12 cellular contexts compared by ENCODE assay signal in genomic region chr9:73162987-73163763, GRCh38. TPM values are rescaled to one million over a fixed set of nuclear protein-coding genes. Genes with fewer than 3 reads are reported as not detected.
DNase-seq lines count a peak whose midpoint lies in the region; ATAC-seq, FAIRE-seq and TF ChIP-seq lines count a peak whose summit lies in the region.
"Had no signal": no experiment of that assay in that cellular context is flagged by ENCODE, and none has a peak within 500 bp of the region (broad histone marks: within the 10 kb centered on the region; RNA-seq: fewer than 3 reads in every experiment).

No MANE protein-coding gene starts in this region.

- ATAC-seq in GM21360 (IDR thresholded peaks at IDR 0.05; ENCODE audit: unreplicated experiment), result peak; percentile 70
- ATAC-seq in HG03432 (IDR thresholded peaks at IDR 0.05; ENCODE audit: unreplicated experiment), result peak; percentile 39
- ATAC-seq in GM12878, result peak; percentile 70
- peak in 1 of 2 donors; percentile 79 for ATAC-seq in natural killer cell treated with Interleukin-12 subunit alpha and Interleukin-12 subunit beta and Interleukin-15 and Interleukin-18, amount 100 ng/mL, for 72 hours

- H3K36me3 Mint-ChIP-seq in natural killer cell treated with Interleukin-12 subunit alpha and Interleukin-12 subunit beta and Interleukin-15 and Interleukin-18, amount 100 ng/mL, for 72 hours, result peaks cover 18% of the 10 kb centered on the region

- TF ChIP-seq CTCF in GM12878 (IDR thresholded peaks at IDR 0.05 in 2 of 3, conservative IDR thresholded peaks at IDR 0.05 in 1 of 3; ENCODE audit: control insufficient read depth in 2 of 3, extremely low read depth in 1 of 3, insufficient read depth in 1 of 3, low read depth in 3 of 3, low read length in 3 of 3) (no peak), coronary artery (IDR thresholded peaks at IDR 0.05) (no peak)

- H3K4me3 ChIP-seq in GM12878, result no peak overlapping the region
- H3K4me3 ChIP-seq in coronary artery, result no peak overlapping the region

- SMC1A ChIA-PET in GM12878 (lab: Charles Lee; ENCODE audit: uncharacterized antibody, unreplicated experiment), result interaction anchor here (0.6 to 1.0 kb wide), 4 partner anchors 11 to 56 kb away, joined by 3 to 4 read pairs (median 3); no protein-coding TSS in a partner anchor

- peak overlapping the region; percentile 53 to 80 for H3K27ac Mint-ChIP-seq in natural killer cell treated with Interleukin-12 subunit alpha and Interleukin-12 subunit beta and Interleukin-15 and Interleukin-18, amount 100 ng/mL, for 72 hours

- TF ChIP-seq POLR2A in GM12878 (IDR thresholded peaks at IDR 0.05; ENCODE audit: low read depth, low read length), result no peak

- no peaks in the 10 kb centered on the region for H4K20me1 ChIP-seq in GM12878 (ENCODE audit: control insufficient read depth, insufficient read depth)

- peaks cover 24 to 44% of the 10 kb centered on the region in 2 donors for H3K4me1 Mint-ChIP-seq in natural killer cell treated with Interleukin-12 subunit alpha and Interleukin-12 subunit beta and Interleukin-15 and Interleukin-18, amount 100 ng/mL, for 72 hours (ENCODE audit: low read depth in 2 of 2)

- no peaks in the 10 kb centered on the region for H3K36me3 ChIP-seq in GM12878 (ENCODE audit: control insufficient read depth in 2 of 2, insufficient read depth in 2 of 2, low read length in 1 of 2)

- H3K27ac ChIP-seq in GM12878 (ENCODE audit: control insufficient read depth, insufficient read depth), result no peak overlapping the region
- H3K27ac ChIP-seq in coronary artery, result no peak overlapping the region

- H3K9me3 ChIP-seq in GM12878 (replicated peaks; ENCODE audit: control insufficient read depth, insufficient read depth, low read length), result no peaks in the 10 kb centered on the region

- no peaks in the 10 kb centered on the region for H3K79me2 ChIP-seq in GM12878 (ENCODE audit: control insufficient read depth, insufficient read depth, low read length)

- H3K9ac ChIP-seq in GM12878 (ENCODE audit: control insufficient read depth, insufficient read depth, low read length), result no peak overlapping the region

- no peaks in the 10 kb centered on the region for H3K9me3 Mint-ChIP-seq in natural killer cell treated with Interleukin-12 subunit alpha and Interleukin-12 subunit beta and Interleukin-15 and Interleukin-18, amount 100 ng/mL, for 72 hours

- WGBS in GM12878 (ENCODE audit: insufficient coverage, insufficient replicate concordance, low lambda C conversion rate, missing lambda C conversion rate), result 35% methylated on average over 6 of the region's 6 CpGs

- H3K4me3 Mint-ChIP-seq in natural killer cell treated with Interleukin-12 subunit alpha and Interleukin-12 subunit beta and Interleukin-15 and Interleukin-18, amount 100 ng/mL, for 72 hours, result peak overlapping the region; percentile 59

- in situ Hi-C loops in GM12878 (cut with MboI), result no loop called here

- CTCF ChIA-PET in GM12878 (lab: Yijun Ruan, JAX), result interaction anchor here (1.2 kb wide), 1 partner anchor 14 kb away, joined by 3 read pairs; no protein-coding TSS in a partner anchor

- RAD21 ChIA-PET in GM12878 (lab: Charles Lee; ENCODE audit: unreplicated experiment), result no interaction called here

- no peak for TF ChIP-seq EP300 in GM12878 (IDR thresholded peaks at IDR 0.05; ENCODE audit: borderline replicate concordance in 1 of 2, control insufficient read depth in 1 of 2, low read depth in 2 of 2, low read length in 2 of 2)

- H3K4me2 ChIP-seq in GM12878 (ENCODE audit: control insufficient read depth, insufficient read depth), result no peak overlapping the region

- DNase-seq in GM12878 (ENCODE audit: low read depth, low spot score) (no peak), cerebellar cortex (ENCODE audit: low spot score) (no peak), coronary artery (ENCODE audit: low spot score) (no peak), middle frontal gyrus (ENCODE audit: extremely low spot score, low spot score) (no peak)
- no peak for DNase-seq in natural killer cell treated with Interleukin-12 subunit alpha and Interleukin-12 subunit beta and Interleukin-15 and Interleukin-18, amount 100 ng/mL, for 72 hours (ENCODE audit: low spot score)
- DNase-seq: DMS 273 treated with DMSO at 0.1 percent for 48 hours; effector CD8-positive, alpha-beta T cell; NCI-H2171 treated with DMSO at 0.1 percent for 48 hours; small intestine had no signal

- POLR2A ChIA-PET in GM12878 (lab: Charles Lee), result no interaction called here

- peak overlapping the region; percentile 24; the same call in 1 of the 2 replicates for H2AFZ ChIP-seq in GM12878 (ENCODE audit: control insufficient read depth, low read depth, low read length)

- no TSS peak for BruUV-seq in GM12878 (replicated peaks; lab: Mats Ljungman, UMichigan)

- H3K4me1 ChIP-seq in GM12878 (ENCODE audit: control insufficient read depth, insufficient read depth, low read length), result no peaks in the 10 kb centered on the region

- no peak for TF ChIP-seq RAD21 in GM12878 (IDR thresholded peaks at IDR 0.05; ENCODE audit: insufficient read depth, low read depth, low read length)

- intact Hi-C loops in GM12878 (cut with micrococcal nuclease; ENCODE audit: unreplicated experiment), result no loop called here

- no peaks in the 10 kb centered on the region for H3K27me3 Mint-ChIP-seq in natural killer cell treated with Interleukin-12 subunit alpha and Interleukin-12 subunit beta and Interleukin-15 and Interleukin-18, amount 100 ng/mL, for 72 hours

- H3K27me3 ChIP-seq in GM12878 (replicated peaks in 1 of 2; ENCODE audit: control insufficient read depth in 2 of 2, insufficient read depth in 2 of 2, low read length in 1 of 2), result no peaks in the 10 kb centered on the region; a peak in 1 of 4 replicates

- no peak for FAIRE-seq in GM12878 (lab: Jason Lieb, UNC)
- FAIRE-seq: GM12892 had no signal

TF ChIP-seq in GM12878, 131 proteins besides CTCF, POLR2A, EP300 and RAD21 (continues in another document):
- TF ChIP-seq SKIL (IDR thresholded peaks at IDR 0.05; ENCODE audit: low read depth, poor library complexity, severe bottlenecking), result no peak
- no peak for TF ChIP-seq JUNB (IDR thresholded peaks at IDR 0.05)
- TF ChIP-seq HDAC6 (IDR thresholded peaks at IDR 0.05; ENCODE audit: unreplicated experiment), result no peak
- TF ChIP-seq TCF7 (IDR thresholded peaks at IDR 0.05; ENCODE audit: borderline replicate concordance), result no peak
- no peak for TF ChIP-seq BCL3 (IDR thresholded peaks at IDR 0.05; ENCODE audit: borderline replicate concordance, insufficient read depth, low read depth, low read length, poor library complexity, severe bottlenecking)
- TF ChIP-seq NBN (IDR thresholded peaks at IDR 0.05), result no peak

RNA-seq across cellular contexts. Expression of gene ANXA1, which starts 11.5 kb away (rescaled TPM):
- 1.3 TPM in 1 of 2 replicates, not detected in the other for total RNA-seq in GM12878 (2013; cell fraction: nucleolus; rRNA removed)
- total RNA-seq in GM12878 (2014; rRNA removed), result 9.1 and 9.5 TPM in 2 replicates
- total RNA-seq in GM12878 (2014; rRNA removed; fragmentation: Illumina TruSeq; extraction: Trizol), result 13.1 and 13.5 TPM in 2 replicates
- total RNA-seq in GM12878 (2021), result 8.2 and 9.3 TPM in 2 replicates
- polyA plus RNA-seq in GM12878 (2011; ENCODE audit: low read depth), result 1.00 TPM
- polyA plus RNA-seq in GM12878 (2011; rRNA removed), result 30.1 and 44.3 TPM in 2 replicates
- 12.9 and 13.3 TPM in 2 replicates for polyA plus RNA-seq in GM12878 (2011; cell fraction: cytosol; rRNA removed)
- 12.5 and 14.3 TPM in 2 replicates for polyA plus RNA-seq in GM12878 (2011; cell fraction: nucleus; rRNA removed)
- 1.3 and 1.4 TPM in 2 replicates for polyA plus RNA-seq in GM12878 (2012)
- polyA plus RNA-seq in GM12878 (2014; fragmentation: Illumina TruSeq; extraction: Trizol), result 14.4 and 20.0 TPM in 2 replicates
- polyA plus RNA-seq in GM12878 (2014; fragmentation: Nextera tagmentation; extraction: Ambion mirVana), result 10 to 100 TPM; 20.2 to 20.4 TPM
- 8.2 and 10.7 TPM in 2 replicates for polyA plus RNA-seq in GM12878 (2014; rRNA removed)
- 10 to 100 TPM in 1 of 2 experiments, 1 to 10 TPM in 1; 6.6 to 12.0 TPM for polyA plus RNA-seq in GM12878 (2016; fragmentation: Nextera tagmentation; extraction: Ambion mirVana)
- 12.2 and 12.7 TPM in 2 replicates for polyA minus RNA-seq in GM12878 (2011; rRNA and poly(A)+ RNA removed)
- polyA minus RNA-seq in GM12878 (2011; cell fraction: cytosol; rRNA and poly(A)+ RNA removed), result 6.4 and 9.3 TPM in 2 replicates
- 5.4 and 9.2 TPM in 2 replicates for polyA minus RNA-seq in GM12878 (2011; cell fraction: nucleus; rRNA and poly(A)+ RNA removed)
- 10 to 100 TPM; 26.4 to 37.0 TPM for total RNA-seq in natural killer cell treated with Interleukin-12 subunit alpha and Interleukin-12 subunit beta and Interleukin-15 and Interleukin-18, amount 100 ng/mL, for 72 hours
